ENCODE assay signal across 9 cellular contexts in genomic region chr11:14414470-14415461, GRCh38. TPM values are rescaled to one million over a fixed set of nuclear protein-coding genes. Genes with fewer than 3 reads are reported as not detected.
A peak's percentile ranks its signal among the peaks of the same experiment; 100 is the strongest.
DNase-seq lines count a peak whose midpoint lies in the region; ATAC-seq and TF ChIP-seq lines count a peak whose summit lies in the region.
"Had no signal": no experiment of that assay in that cellular context is flagged by ENCODE, and none has a peak within 500 bp of the region (broad histone marks: within the 10 kb centered on the region; RNA-seq: fewer than 3 reads in every experiment).

No MANE protein-coding gene starts in this region.

- TF ChIP-seq CTCF in fibroblast of villous mesenchyme (IDR thresholded peaks at IDR 0.05; ENCODE audit: insufficient read depth, low read depth, low read length) = peak; percentile 6
- no peak for TF ChIP-seq CTCF in PC-3 (conservative IDR thresholded peaks at IDR 0.05; ENCODE audit: low read depth, low read length)

- intact Hi-C loops in PC-3 (cut with micrococcal nuclease) = no loop called here

- BruUV-seq in PC-3 (replicated peaks; lab: Mats Ljungman, UMichigan) = no TSS peak

- H3K9me3 ChIP-seq in PC-3 (ENCODE audit: low read length) = no peaks in the 10 kb centered on the region

- H3K4me1 ChIP-seq in PC-3 (ENCODE audit: insufficient read depth, low read length) = peaks cover 46% of the 10 kb centered on the region

- no peaks in the 10 kb centered on the region for H3K36me3 ChIP-seq in PC-3 (ENCODE audit: low read depth, low read length)

- no peaks in the 10 kb centered on the region for H3K9me3 Mint-ChIP-seq in stimulated activated naive B cell treated with anti-CD40 and anti-IgM and Interleukin-4, amounts not matched to agents 10 μg/mL and 1 μg/mL and 100 μg/mL, for 72 hours

- ATAC-seq in GM18858 (IDR thresholded peaks at IDR 0.05; ENCODE audit: unreplicated experiment) (peak; percentile 73), HG03175 (IDR thresholded peaks at IDR 0.05; ENCODE audit: unreplicated experiment) (peak; percentile 56), PC-3 (no peak)
- ATAC-seq in stimulated activated naive B cell treated with anti-CD40 and anti-IgM and Interleukin-4, amounts not matched to agents 10 μg/mL and 1 μg/mL and 100 μg/mL, for 72 hours (replicated peaks) = peak; percentile 99

- peak overlapping the region; percentile 37 to 66 for H3K4me3 Mint-ChIP-seq in stimulated activated naive B cell treated with anti-CD40 and anti-IgM and Interleukin-4, amounts not matched to agents 10 μg/mL and 1 μg/mL and 100 μg/mL, for 72 hours

- no peak overlapping the region for H2AFZ ChIP-seq in PC-3 (ENCODE audit: low read length)

- no peaks in the 10 kb centered on the region for H3K27me3 ChIP-seq in PC-3 (ENCODE audit: low read length)

- peak overlapping the region; percentile 83 for H3K27ac Mint-ChIP-seq in stimulated activated naive B cell treated with anti-CD40 and anti-IgM and Interleukin-4, amounts not matched to agents 10 μg/mL and 1 μg/mL and 100 μg/mL, for 72 hours

- H3K27me3 Mint-ChIP-seq in stimulated activated naive B cell treated with anti-CD40 and anti-IgM and Interleukin-4, amounts not matched to agents 10 μg/mL and 1 μg/mL and 100 μg/mL, for 72 hours = no peaks in the 10 kb centered on the region

- CTCF ChIA-PET in PC-3 (lab: Charles Lee) = no interaction called here

- peak; percentile 68 to 73 for DNase-seq in activated CD4-positive, alpha-beta T cell treated with anti-CD3 and anti-CD28 coated beads, Interleukin-2, amount 50 U/mL, for 4 hours
- DNase-seq in fibroblast of villous mesenchyme (ENCODE audit: low read depth) = peak; percentile 69
- peak; percentile 75 for DNase-seq in stimulated activated naive B cell treated with anti-CD40 and anti-IgM and Interleukin-4, amounts not matched to agents 10 μg/mL and 1 μg/mL and 100 μg/mL, for 72 hours
- no peak for DNase-seq in NCI-H524 treated with DMSO at 0.1 percent for 48 hours (lab: John Stamatoyannopoulos, UW)
- DNase-seq in PC-3 = no peak
- DNase-seq in NOMO-1 (lab: John Stamatoyannopoulos, UW; ENCODE audit: unreplicated experiment in 2 of 2) = no peak

- no peaks in the 10 kb centered on the region for H3K36me3 Mint-ChIP-seq in stimulated activated naive B cell treated with anti-CD40 and anti-IgM and Interleukin-4, amounts not matched to agents 10 μg/mL and 1 μg/mL and 100 μg/mL, for 72 hours

- H3F3A ChIP-seq in PC-3 (ENCODE audit: low read length, unreplicated experiment) = no peaks in the 10 kb centered on the region

- no peaks in the 10 kb centered on the region for H3K79me2 ChIP-seq in PC-3 (ENCODE audit: low read length)

- no peaks in the 10 kb centered on the region for H4K20me1 ChIP-seq in PC-3 (ENCODE audit: low read length)

- H3K4me1 Mint-ChIP-seq in stimulated activated naive B cell treated with anti-CD40 and anti-IgM and Interleukin-4, amounts not matched to agents 10 μg/mL and 1 μg/mL and 100 μg/mL, for 72 hours = peaks cover 29 to 54% of the 10 kb centered on the region in 2 donors

- H3K27ac ChIP-seq in PC-3 (ENCODE audit: low read length) = no peak overlapping the region
- H3K27ac ChIP-seq: KMS-11 had no signal

- H3K4me3 ChIP-seq in fibroblast of villous mesenchyme (ENCODE audit: low read depth, low read length) (no peak overlapping the region), PC-3 (ENCODE audit: low read length) (no peak overlapping the region)

- POLR2A ChIA-PET in PC-3 (lab: Charles Lee; ENCODE audit: unreplicated experiment) = no interaction called here

- H3K9ac ChIP-seq in PC-3 (ENCODE audit: low read length) = no peak overlapping the region
- H3K9ac ChIP-seq: KMS-11 had no signal

- no peaks in the 10 kb centered on the region for H3K9me2 ChIP-seq in PC-3 (replicated peaks; ENCODE audit: low read length)

- H3K4me2 ChIP-seq in PC-3 (ENCODE audit: low read length) = no peak overlapping the region
- H3K4me2 ChIP-seq: KMS-11 had no signal

RNA-seq across cellular contexts. Expression of gene RRAS2, which starts 55.8 kb away (rescaled TPM):
- total RNA-seq in fibroblast of villous mesenchyme (73.8 and 138 TPM in 2 replicates), PC-3 (2014; rRNA removed) (58.6 and 59.7 TPM in 2 replicates)

Comparison
In these comparisons a context has a peak if more than half of its experiments do, and no peak if none do; other contexts are left out.
1. DNase-seq: peak in activated CD4-positive, alpha-beta T cell treated with anti-CD3 and anti-CD28 coated beads, Interleukin-2, amount 50 U/mL, for 4 hours (2 of 2), fibroblast of villous mesenchyme (single experiment) and stimulated activated naive B cell treated with anti-CD40 and anti-IgM and Interleukin-4, amounts not matched to agents 10 μg/mL and 1 μg/mL and 100 μg/mL, for 72 hours (single experiment); none in NCI-H524 treated with DMSO at 0.1 percent for 48 hours (single experiment), PC-3 (single experiment) and NOMO-1 (0 of 2).